In genomic region chr2:124540805-124541204, GRCh38 we compare ENCODE assay signal across 17 cellular contexts.
DNase-seq lines count a peak whose midpoint lies in the region; ATAC-seq and TF ChIP-seq lines count a peak whose summit lies in the region.
"Had no signal": no experiment of that assay in that cellular context is flagged by ENCODE, and none has a peak within 500 bp of the region (broad histone marks: within the 10 kb centered on the region; RNA-seq: fewer than 3 reads in every experiment).

No MANE protein-coding gene starts in this region.

- H3K4me1 ChIP-seq in left ventricle myocardium inferior (peaks cover 26% of the 10 kb centered on the region), right atrium auricular region (no peaks in the 10 kb centered on the region)
- H3K4me1 ChIP-seq: A549; BLaER1 treated with 17β-estradiol and CSF1 and Interleukin-3, amounts not matched to agents 10 nM and 100 nM; Caco-2 had no signal

- no peak for DNase-seq in Right ventricle myocardium inferior (ENCODE audit: missing footprints)
- DNase-seq in cardiac septum (ENCODE audit: low spot score): no peak
- peak; percentile 27 for DNase-seq in left ventricle myocardium inferior
- no peak for DNase-seq in right atrium auricular region (ENCODE audit: low spot score)
- peak; percentile 47 for DNase-seq in left ventricle myocardium superior
- DNase-seq in NCI-H1417 (lab: John Stamatoyannopoulos, UW): no peak
- DNase-seq: AML-193; Caco-2; Calu3; CD4-positive, alpha-beta T cell; CD8-positive, alpha-beta T cell; DMS79 treated with DMSO at 0.1 percent for 48 hours; GF-D8 had no signal

- TF ChIP-seq CTCF in left ventricle myocardium inferior (IDR thresholded peaks at IDR 0.05; ENCODE audit: borderline replicate concordance): no peak
- no peak for TF ChIP-seq CTCF in right atrium auricular region (IDR thresholded peaks at IDR 0.05)

- H3K9me3 ChIP-seq in left ventricle myocardium inferior (replicated peaks) (no peaks in the 10 kb centered on the region), right atrium auricular region (no peaks in the 10 kb centered on the region)
- H3K9me3 ChIP-seq: A549; BLaER1 treated with 17β-estradiol and CSF1 and Interleukin-3, amounts not matched to agents 10 nM and 100 nM; Caco-2 had no signal

- H3K36me3 ChIP-seq in left ventricle myocardium inferior (no peaks in the 10 kb centered on the region), right atrium auricular region (no peaks in the 10 kb centered on the region)
- H3K36me3 ChIP-seq: BLaER1 treated with 17β-estradiol and CSF1 and Interleukin-3, amounts not matched to agents 10 nM and 100 nM had no signal

- no peak overlapping the region for H3K4me3 ChIP-seq in left ventricle myocardium inferior
- no peak overlapping the region for H3K4me3 ChIP-seq in right atrium auricular region
- H3K4me3 ChIP-seq: A549; BLaER1 treated with 17β-estradiol and CSF1 and Interleukin-3, amounts not matched to agents 10 nM and 100 nM had no signal

- peak; percentile 52 for ATAC-seq in Right ventricle myocardium inferior
- ATAC-seq in left ventricle myocardium superior: peak; percentile 64
- ATAC-seq: A549; CD8-positive, alpha-beta T cell had no signal

- H3K27me3 ChIP-seq in left ventricle myocardium inferior (ENCODE audit: low read depth): no peaks in the 10 kb centered on the region
- H3K27me3 ChIP-seq in right atrium auricular region: no peaks in the 10 kb centered on the region
- H3K27me3 ChIP-seq: BLaER1 treated with 17β-estradiol and CSF1 and Interleukin-3, amounts not matched to agents 10 nM and 100 nM had no signal

- intact Hi-C loops in Right ventricle myocardium inferior (cut with DNase I): no loop called here
- intact Hi-C loops in cardiac septum (cut with DNase I): no loop called here
- intact Hi-C loops in left ventricle myocardium inferior (cut with micrococcal nuclease): no loop called here
- intact Hi-C loops in left ventricle myocardium superior (cut with micrococcal nuclease): no loop called here

- H3K27ac ChIP-seq in left ventricle myocardium inferior (replicated peaks): no peak overlapping the region
- H3K27ac ChIP-seq in right atrium auricular region: no peak overlapping the region
- H3K27ac ChIP-seq: 22Rv1; A549; BLaER1 treated with 17β-estradiol and CSF1 and Interleukin-3, amounts not matched to agents 10 nM and 100 nM; C4-2B had no signal

Comparison
In these comparisons a context has a peak if more than half of its experiments do, and no peak if none do; other contexts are left out.
1. DNase-seq: peak in left ventricle myocardium inferior (single experiment) and left ventricle myocardium superior (single experiment); none in Right ventricle myocardium inferior (single experiment), cardiac septum (single experiment), right atrium auricular region (single experiment) and NCI-H1417 (0 of 3).